In the genomic region with DNA sequence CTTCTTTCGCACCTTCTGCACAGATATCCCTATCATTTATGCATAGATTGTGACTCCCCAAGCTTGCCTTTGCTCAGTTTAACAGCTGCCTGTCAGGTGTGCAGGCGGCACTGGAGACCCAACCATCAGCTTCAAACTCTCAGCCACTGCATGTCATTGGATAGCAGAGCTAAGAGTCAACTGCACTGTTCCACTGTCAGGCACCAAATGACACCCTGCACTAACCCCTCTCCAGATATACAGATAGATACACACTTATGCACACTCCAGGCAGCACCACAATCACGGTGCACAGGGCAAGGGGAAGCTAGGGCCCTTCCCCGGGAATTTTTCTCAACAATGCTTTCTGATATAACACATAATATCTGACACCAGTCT, we compare ENCODE assay signal across 10 cellular contexts.
DNase-seq lines count a peak whose midpoint lies in the region; ATAC-seq, FAIRE-seq and TF ChIP-seq lines count a peak whose summit lies in the region.
"Had no signal": no experiment of that assay in that cellular context is flagged by ENCODE, and none has a peak within 500 bp of the region (broad histone marks: within the 10 kb centered on the region; RNA-seq: fewer than 3 reads in every experiment).

No MANE protein-coding gene starts in this region.

- H3K27ac ChIP-seq in H1 (ENCODE audit: low read depth, low read length) (no peak overlapping the region), neural cell (ENCODE audit: low read length) (no peak overlapping the region)

- H3K9ac ChIP-seq in H1 (replicated peaks in 1 of 4; ENCODE audit: extremely low read depth in 1 of 4, low read depth in 3 of 4, low read length in 3 of 4) (no peak overlapping the region), neural cell (ENCODE audit: low read length) (no peak overlapping the region)

- H3K79me2 ChIP-seq in H1 (ENCODE audit: control insufficient read depth in 1 of 2, insufficient read depth in 2 of 2, low read length in 2 of 2), result peaks cover 0 to 41% of the 10 kb centered on the region in 2 experiments; a peak in 3 of 4 replicates
- H3K79me2 ChIP-seq in neural cell (replicated peaks; ENCODE audit: insufficient read depth, low read length), result no peaks in the 10 kb centered on the region

- ATAC-seq in HG03108 (IDR thresholded peaks at IDR 0.05; ENCODE audit: unreplicated experiment) (no peak), HG03439 (IDR thresholded peaks at IDR 0.05; ENCODE audit: unreplicated experiment) (no peak)

- peak overlapping the region; percentile 62; the same call in 1 of the 2 replicates for H2BK12ac ChIP-seq in H1 (ENCODE audit: low read depth, low read length)

- H3K79me1 ChIP-seq in H1 (ENCODE audit: low read depth, low read length), result no peaks in the 10 kb centered on the region

- no peak overlapping the region for H4K8ac ChIP-seq in H1 (ENCODE audit: extremely low read depth, insufficient read depth, low read length)

- TF ChIP-seq EP300 in H1 (IDR thresholded peaks at IDR 0.05; ENCODE audit: borderline replicate concordance in 1 of 2, low read depth in 2 of 2, low read length in 2 of 2) (no peak), neural cell (conservative IDR thresholded peaks at IDR 0.05; ENCODE audit: poor library complexity, severe bottlenecking) (no peak)

- H3K9me3 ChIP-seq in H1 (ENCODE audit: insufficient read depth in 2 of 2, low read depth in 1 of 2, low read length in 1 of 2) (no peaks in the 10 kb centered on the region), neural cell (ENCODE audit: low read length) (no peaks in the 10 kb centered on the region)

- H3K23ac ChIP-seq in H1 (ENCODE audit: insufficient read length), result peak overlapping the region; percentile 55

- no peak for TF ChIP-seq CTCF in AG04449 (IDR thresholded peaks at IDR 0.05; ENCODE audit: insufficient read depth, low read length, missing control alignments)
- TF ChIP-seq CTCF in H1 (IDR thresholded peaks at IDR 0.05; ENCODE audit: control extremely low read depth in 1 of 3, insufficient read depth in 1 of 3, low read depth in 1 of 3, low read length in 3 of 3), result no peak
- TF ChIP-seq CTCF in neural cell (IDR thresholded peaks at IDR 0.05; ENCODE audit: poor library complexity, severe bottlenecking), result no peak

- FAIRE-seq in H1 (lab: Jason Lieb, UNC), result peak; percentile 39

- H3K4me2 ChIP-seq in H1 (ENCODE audit: insufficient read depth in 1 of 2, low read depth in 2 of 2, low read length in 2 of 2) (peak overlapping the region; percentile 59 to 70), neural cell (ENCODE audit: low read length) (no peak overlapping the region)

- CTCF ChIA-PET in AG04449 (lab: Yijun Ruan, JAX) (interaction anchor here (0.8 to 1.0 kb wide), 3 partner anchors 10 to 891 kb away, joined by 3 read pairs; no protein-coding TSS in a partner anchor), H1 (lab: Charles Lee; ENCODE audit: partially characterized antibody) (interaction anchor here (0.8 to 2.8 kb wide), 5 partner anchors 9 to 358 kb away, joined by 3 to 9 read pairs (median 5); no protein-coding TSS in a partner anchor)

- no peaks in the 10 kb centered on the region for H3K9me2 ChIP-seq in neural cell (ENCODE audit: insufficient read depth, low read length)

- POLR2A ChIA-PET in AG04449 (lab: Yijun Ruan, JAX), result interaction anchor here (1.0 to 1.3 kb wide), 2 partner anchors 23 to 37 kb away, joined by 4 read pairs; no protein-coding TSS in a partner anchor
- POLR2A ChIA-PET in H1 (lab: Charles Lee; ENCODE audit: partially characterized antibody), result interaction anchor here (1.1 to 1.8 kb wide), 6 partner anchors 10 to 18 kb away, joined by 3 to 8 read pairs (median 4); no protein-coding TSS in a partner anchor

- no peak overlapping the region for H4K5ac ChIP-seq in H1 (ENCODE audit: insufficient read length, low read depth, low read length)

- H3K23me2 ChIP-seq in H1 (ENCODE audit: low read depth, low read length), result peaks cover 3% of the 10 kb centered on the region

- no peak for TF ChIP-seq POLR2A in H1 (IDR thresholded peaks at IDR 0.05; ENCODE audit: control extremely low read depth in 1 of 2, low read depth in 2 of 2, low read length in 2 of 2)

- DNase-seq in AG04449 (ENCODE audit: low read depth, low spot score) (no peak), NCI-H1092 treated with DMSO at 0.1 percent for 48 hours (lab: John Stamatoyannopoulos, UW) (peak; percentile 86), H1 (ENCODE audit: low read depth in 1 of 2, low spot score in 2 of 2) (no peak), NCI-H1105 (lab: John Stamatoyannopoulos, UW) (no peak), superior temporal gyrus (ENCODE audit: extremely low spot score) (no peak)
- DNase-seq: Kasumi-1, midbrain had no signal

- TF ChIP-seq RAD21 in H1 (IDR thresholded peaks at IDR 0.05 in 1 of 2, conservative IDR thresholded peaks at IDR 0.05 in 1 of 2; ENCODE audit: low read depth in 2 of 2, low read length in 2 of 2) (no peak), neural cell (conservative IDR thresholded peaks at IDR 0.05) (no peak)

- H4K20me1 ChIP-seq in H1 (replicated peaks in 1 of 2; ENCODE audit: control insufficient read depth in 1 of 2, insufficient read depth in 2 of 2, low read length in 2 of 2) (no peaks in the 10 kb centered on the region), neural cell (ENCODE audit: insufficient read depth) (no peaks in the 10 kb centered on the region)

- H3K14ac ChIP-seq in H1 (ENCODE audit: insufficient read length), result no peak overlapping the region

- no peak overlapping the region for H3K4ac ChIP-seq in H1 (replicated peaks; ENCODE audit: insufficient read length, low read depth, low read length)

- H3K4me1 ChIP-seq in H1 (replicated peaks in 1 of 4; ENCODE audit: control insufficient read depth in 3 of 4, insufficient read depth in 4 of 4, low read length in 3 of 4), result peaks cover 12 to 25% (median 23%) of the 10 kb centered on the region in 4 experiments; a peak in 6 of 7 replicates

- peaks cover 2% of the 10 kb centered on the region for H3F3A ChIP-seq in neural cell (ENCODE audit: insufficient read depth, low read length, poor library complexity, severe bottlenecking)

- H3K4me3 ChIP-seq in AG04449 (ENCODE audit: low read depth, low read length), result peak overlapping the region; percentile 69
- peak overlapping the region; percentile 63 to 80 (median 75); a peak in 5 of 8 replicates for H3K4me3 ChIP-seq in H1 (ENCODE audit: extremely low read depth in 1 of 4, insufficient read depth in 2 of 4, low read depth in 3 of 4, low read length in 4 of 4)
- H3K4me3 ChIP-seq in neural cell (ENCODE audit: low read length), result peak overlapping the region; percentile 72

- no peak overlapping the region for H2BK5ac ChIP-seq in H1 (ENCODE audit: low read depth, low read length)

- H2AFZ ChIP-seq in H1 (ENCODE audit: low read length) (no peak overlapping the region), neural cell (ENCODE audit: low read depth, low read length) (no peak overlapping the region)

- no peak overlapping the region for H2BK120ac ChIP-seq in H1 (replicated peaks; ENCODE audit: low read depth, low read length)

- H3K27me3 ChIP-seq in H1 (replicated peaks in 1 of 4; ENCODE audit: control insufficient read depth in 3 of 4, extremely low read depth in 1 of 4, insufficient read depth in 3 of 4, low read length in 3 of 4), result no peaks in the 10 kb centered on the region
- peaks cover 15% of the 10 kb centered on the region for H3K27me3 ChIP-seq in neural cell (ENCODE audit: insufficient read depth, low read depth, low read length)

- H3K36me3 ChIP-seq in H1 (ENCODE audit: control insufficient read depth in 2 of 4, insufficient read depth in 4 of 4, low read length in 3 of 4), result no peaks in the 10 kb centered on the region
- no peaks in the 10 kb centered on the region for H3K36me3 ChIP-seq in neural cell (ENCODE audit: insufficient read depth, low read length)

- 58% methylated on average over 4 of the region's 4 CpGs; no CpG with 5 or more reads in 1 of the 2 experiments for WGBS in H1 (ENCODE audit: extremely low coverage in 1 of 2, insufficient coverage in 1 of 2, insufficient read length in 1 of 2, insufficient replicate concordance in 2 of 2, low coverage in 1 of 2, low lambda C conversion rate in 2 of 2, missing lambda C conversion rate in 1 of 2), 2 experiments

- H3K56ac ChIP-seq in H1 (replicated peaks; ENCODE audit: insufficient read length, low read depth, low read length), result no peak overlapping the region

- peak overlapping the region; percentile 28; the same call in 1 of the 2 replicates for H2AK5ac ChIP-seq in H1 (ENCODE audit: low read depth, low read length)

- H2BK15ac ChIP-seq in H1 (ENCODE audit: low read length), result no peak overlapping the region

- peak overlapping the region; percentile 75 for H4K91ac ChIP-seq in H1 (replicated peaks; ENCODE audit: insufficient read length, low read length)

- no peak overlapping the region for H3K18ac ChIP-seq in H1 (ENCODE audit: extremely low read depth, low read length)

- no peak overlapping the region for H2BK20ac ChIP-seq in H1 (ENCODE audit: low read length)

TF ChIP-seq in H1, 55 proteins besides CTCF, POLR2A, EP300 and RAD21 (continues in another document):
- no peak for TF ChIP-seq YY1 (IDR thresholded peaks at IDR 0.05; ENCODE audit: low read depth, low read length)
- no peak for TF ChIP-seq SAP30 (IDR thresholded peaks at IDR 0.05; ENCODE audit: insufficient read depth, insufficient replicate concordance, low read length)
- TF ChIP-seq GTF2F1 (IDR thresholded peaks at IDR 0.05; ENCODE audit: borderline replicate concordance, low read depth, low read length), result no peak
- TF ChIP-seq HDAC2 (IDR thresholded peaks at IDR 0.05; ENCODE audit: borderline replicate concordance in 1 of 2, low read depth in 2 of 2, low read length in 2 of 2), result no peak
- no peak for TF ChIP-seq ZNF274 (IDR thresholded peaks at IDR 0.05; ENCODE audit: borderline replicate concordance, extremely low read depth, low read length)
- TF ChIP-seq SP4 (IDR thresholded peaks at IDR 0.05; ENCODE audit: low read length), result no peak
